ENCODE assay signal across 8 cellular contexts in the genomic region with DNA sequence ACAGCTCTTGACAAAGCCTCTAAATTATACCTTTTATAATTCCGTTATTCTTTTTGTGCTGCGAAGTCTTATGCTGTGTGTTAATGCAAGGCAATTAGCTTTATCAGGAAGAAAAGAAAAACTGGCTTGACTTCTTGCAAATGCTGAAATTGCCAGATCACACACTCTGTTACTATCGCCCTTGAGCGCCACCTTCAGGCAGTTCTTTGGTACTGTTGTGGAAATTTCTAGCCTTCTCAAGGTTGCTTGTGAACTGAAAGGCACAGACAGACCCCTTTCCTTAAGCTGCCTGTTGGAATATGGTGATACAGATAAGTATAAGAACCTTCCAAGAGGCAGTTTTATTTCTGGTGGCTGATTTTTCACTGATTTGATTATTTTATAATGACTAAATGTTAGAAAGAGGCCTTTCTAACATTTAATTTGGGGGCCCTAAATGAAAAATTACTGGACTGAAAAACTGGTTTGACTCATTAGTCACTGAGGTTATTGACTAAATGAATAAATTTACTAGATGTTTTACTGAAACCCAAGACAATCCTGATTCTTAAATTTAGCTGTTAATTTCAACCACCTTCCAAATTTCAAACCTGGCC.
DNase-seq lines count a peak whose midpoint lies in the region; ATAC-seq and TF ChIP-seq lines count a peak whose summit lies in the region.

No MANE protein-coding gene starts in this region.

- ATAC-seq in activated CD4-positive, CD25-positive, alpha-beta regulatory T cell treated with anti-CD3 and anti-CD28 coated beads, Interleukin-2, amount 50 U/mL, for 24 hours = no peak
- ATAC-seq in HG03521 (IDR thresholded peaks at IDR 0.05; ENCODE audit: unreplicated experiment) (peak; percentile 61), Panc1 (peak; percentile 78)

- in situ Hi-C loops in Panc1 (cut with HindIII; ENCODE audit: low pct_unique_long_range_greater_than_20kb, low sequenced_read_pairs) = loop anchor here (25.0 kb wide), 1 partner anchor 229 kb away; a partner anchor contains a TSS

- intact Hi-C loops in Panc1 (cut with micrococcal nuclease; ENCODE audit: unreplicated experiment) = loop anchor here (2.0 kb wide), 1 partner anchor 216 kb away; no protein-coding TSS in a partner anchor
- intact Hi-C loops in testis (cut with DNase I; ENCODE audit: low total_unique reads) = no loop called here

- H3K79me2 ChIP-seq in neural progenitor cell (ENCODE audit: low read depth) = no peaks in the 10 kb centered on the region

- POLR2A ChIA-PET in Panc1 (lab: Charles Lee) = no interaction called here

- CTCF ChIA-PET in Panc1 (lab: Charles Lee) = interaction anchor here (1.3 to 2.1 kb wide), 2 partner anchors 127 to 251 kb away, joined by 6 to 8 read pairs; a partner anchor contains a TSS

- no peaks in the 10 kb centered on the region for H3K36me3 Mint-ChIP-seq in neural progenitor cell

- no peaks in the 10 kb centered on the region for H3F3A ChIP-seq in neural progenitor cell (ENCODE audit: low read depth)

- TF ChIP-seq CTCF in Panc1 (IDR thresholded peaks at IDR 0.05) (peak; percentile 88), fibroblast of mammary gland (conservative IDR thresholded peaks at IDR 0.05; ENCODE audit: control insufficient read depth, insufficient read depth, low read depth, low read length) (peak; percentile 92), neural progenitor cell (IDR thresholded peaks at IDR 0.05) (peak; percentile 94), testis (IDR thresholded peaks at IDR 0.05) (peak; percentile 58 to 86 (median 81))

- no peak overlapping the region for H3K27ac Mint-ChIP-seq in neural progenitor cell

- H3K4me3 Mint-ChIP-seq in neural progenitor cell = no peak overlapping the region

- peaks cover 14% of the 10 kb centered on the region for H3K4me1 Mint-ChIP-seq in neural progenitor cell

- no TSS peak for BruUV-seq in Panc1 (replicated peaks; lab: Mats Ljungman, UMichigan)

- TF ChIP-seq POLR2A in testis (IDR thresholded peaks at IDR 0.05) = no peak

- H3K27ac ChIP-seq in Panc1 (ENCODE audit: low read length) (no peak overlapping the region), neural progenitor cell (no peak overlapping the region), testis (no peak overlapping the region)

- H3K4me1 ChIP-seq in Panc1 (ENCODE audit: control insufficient read depth, insufficient read depth, low read length) (no peaks in the 10 kb centered on the region; the same call in 1 of the 2 replicates), neural progenitor cell (no peaks in the 10 kb centered on the region), testis (no peaks in the 10 kb centered on the region)

- no peak overlapping the region for H3K9ac ChIP-seq in neural progenitor cell

- no peaks in the 10 kb centered on the region for H3K9me3 Mint-ChIP-seq in neural progenitor cell

- H3K36me3 ChIP-seq in Panc1 (ENCODE audit: control insufficient read depth, insufficient read depth, low read length) = no peaks in the 10 kb centered on the region
- H3K36me3 ChIP-seq in neural progenitor cell = no peaks in the 10 kb centered on the region
- no peaks in the 10 kb centered on the region for H3K36me3 ChIP-seq in testis (ENCODE audit: low read depth, missing control alignments)

- H2AFZ ChIP-seq in neural progenitor cell (replicated peaks) = no peak overlapping the region

- H3K4me3 ChIP-seq in Panc1 (ENCODE audit: low read depth in 2 of 2, low read length in 2 of 2) (no peak overlapping the region), fibroblast of mammary gland (ENCODE audit: control insufficient read depth, low read depth, low read length) (no peak overlapping the region), neural progenitor cell (no peak overlapping the region), testis (no peak overlapping the region)

- no peak overlapping the region for H3K4me2 ChIP-seq in neural progenitor cell

- peak; percentile 50 to 66 (median 58) for DNase-seq in activated CD4-positive, CD25-positive, alpha-beta regulatory T cell (lab: John Stamatoyannopoulos, UW)
- DNase-seq in Panc1 (ENCODE audit: low read depth, low spot score) (no peak), fibroblast of mammary gland (ENCODE audit: low read depth) (peak; percentile 75), neural progenitor cell (ENCODE audit: low spot score) (peak; percentile 83), testis (peak; percentile 81)
- peak; percentile 85 to 87 for DNase-seq in activated T-cell treated with anti-CD3 and anti-CD28 coated beads, Interleukin-2, amount 50 U/mL, for 48 hours

- H3K27me3 Mint-ChIP-seq in neural progenitor cell (ENCODE audit: insufficient read depth, low read depth) = peaks cover 8% of the 10 kb centered on the region

- H4K20me1 ChIP-seq in neural progenitor cell (ENCODE audit: low read depth) = no peaks in the 10 kb centered on the region

- H3K9me3 ChIP-seq in Panc1 (ENCODE audit: control insufficient read depth, insufficient read depth, low read depth, low read length) (no peaks in the 10 kb centered on the region), neural progenitor cell (ENCODE audit: low read depth) (no peaks in the 10 kb centered on the region), testis (no peaks in the 10 kb centered on the region)

- WGBS in testis, 2 donors = 29 to 40% methylated on average over 4 of the region's 4 CpGs

- peaks cover 5% of the 10 kb centered on the region; the same call in 1 of the 2 replicates for H3K27me3 ChIP-seq in Panc1 (ENCODE audit: control insufficient read depth, insufficient read depth, low read length)
- no peaks in the 10 kb centered on the region for H3K27me3 ChIP-seq in neural progenitor cell
- no peaks in the 10 kb centered on the region for H3K27me3 ChIP-seq in testis

Comparison
In these comparisons a context has a peak if more than half of its experiments do, and no peak if none do; other contexts are left out.
1. ATAC-seq: peak in HG03521 (single experiment) and Panc1 (single experiment); none in activated CD4-positive, CD25-positive, alpha-beta regulatory T cell treated with anti-CD3 and anti-CD28 coated beads, Interleukin-2, amount 50 U/mL, for 24 hours (0 of 2).
2. Peak in every context shown above with its lines, with median percentiles within 50 percentile points of each other: CTCF ChIP-seq.